8 cellular contexts compared by ENCODE assay signal in genomic region chr1:235160395-235160964, GRCh38. TPM values are rescaled to one million over a fixed set of nuclear protein-coding genes. Genes with fewer than 3 reads are reported as not detected.
DNase-seq lines count a peak whose midpoint lies in the region; ATAC-seq, FAIRE-seq and TF ChIP-seq lines count a peak whose summit lies in the region.

No MANE protein-coding gene starts in this region.

- peak overlapping the region; percentile 82 for H3K9ac ChIP-seq in Loucy (ENCODE audit: low read depth, low read length, poor library complexity, severe bottlenecking)

- H3K27me3 ChIP-seq in Loucy (ENCODE audit: insufficient read depth, low read length, poor library complexity, severe bottlenecking) = no peaks in the 10 kb centered on the region
- H3K27me3 ChIP-seq in hepatocyte = no peaks in the 10 kb centered on the region
- no peaks in the 10 kb centered on the region for H3K27me3 ChIP-seq in small intestine (ENCODE audit: control insufficient read depth in 2 of 2, insufficient read depth in 2 of 2, low read length in 2 of 2)

- no peaks in the 10 kb centered on the region for H3F3A ChIP-seq in Loucy (ENCODE audit: low read depth)

- H3K4me3 Mint-ChIP-seq in activated naive CD8-positive, alpha-beta T cell treated with anti-CD3 and anti-CD28 coated beads, Interleukin-2, amount 10 ng/mL, durations not matched to agents 7 days and 5 days = peak overlapping the region; percentile 98

- no peaks in the 10 kb centered on the region; the same call in 1 of the 2 replicates for H3K36me3 ChIP-seq in Loucy (ENCODE audit: insufficient read depth, low read length)
- H3K36me3 ChIP-seq in hepatocyte (replicated peaks; ENCODE audit: insufficient read depth, low read depth) = no peaks in the 10 kb centered on the region
- no peaks in the 10 kb centered on the region for H3K36me3 ChIP-seq in small intestine (ENCODE audit: control insufficient read depth in 2 of 2, insufficient read depth in 2 of 2, low read length in 2 of 2)

- no peaks in the 10 kb centered on the region for H3K9me3 Mint-ChIP-seq in activated naive CD8-positive, alpha-beta T cell treated with anti-CD3 and anti-CD28 coated beads, Interleukin-2, amount 10 ng/mL, durations not matched to agents 7 days and 5 days

- peak overlapping the region; percentile 88 for H3K4me3 ChIP-seq in Loucy (ENCODE audit: low read length, poor library complexity, severe bottlenecking)
- peak overlapping the region; percentile 73 for H3K4me3 ChIP-seq in hepatocyte
- H3K4me3 ChIP-seq in small intestine (ENCODE audit: low read depth in 1 of 2, low read length in 2 of 2) = peak overlapping the region; percentile 42 to 57

- peak overlapping the region; percentile 79 for H3K4me2 ChIP-seq in Loucy (ENCODE audit: low read depth, low read length, poor library complexity, severe bottlenecking)
- peak overlapping the region; percentile 78 for H3K4me2 ChIP-seq in hepatocyte

- no peaks in the 10 kb centered on the region for H3K27me3 Mint-ChIP-seq in activated naive CD8-positive, alpha-beta T cell treated with anti-CD3 and anti-CD28 coated beads, Interleukin-2, amount 10 ng/mL, durations not matched to agents 7 days and 5 days

- peak; percentile 34 for ATAC-seq in GM21786 (IDR thresholded peaks at IDR 0.05; ENCODE audit: unreplicated experiment)
- ATAC-seq in activated naive CD8-positive, alpha-beta T cell treated with anti-CD3 and anti-CD28 coated beads, Interleukin-2, amount 10 ng/mL, durations not matched to agents 7 days and 5 days (ENCODE audit: low read depth) = peak; percentile 65

- peaks cover 18% of the 10 kb centered on the region for H3K36me3 Mint-ChIP-seq in activated naive CD8-positive, alpha-beta T cell treated with anti-CD3 and anti-CD28 coated beads, Interleukin-2, amount 10 ng/mL, durations not matched to agents 7 days and 5 days

- H3K4me1 ChIP-seq in Loucy (ENCODE audit: insufficient read depth, low read length, poor library complexity, severe bottlenecking) = peaks cover 33% of the 10 kb centered on the region
- H3K4me1 ChIP-seq in hepatocyte (ENCODE audit: insufficient read depth) = peaks cover 19% of the 10 kb centered on the region
- peaks cover 0 to 4% of the 10 kb centered on the region in 2 donors for H3K4me1 ChIP-seq in small intestine (ENCODE audit: control insufficient read depth in 2 of 2, insufficient read depth in 1 of 2, low read depth in 1 of 2, low read length in 1 of 2)

- FAIRE-seq in small intestine (lab: Jason Lieb, UNC) = no peak

- peak; percentile 76 for DNase-seq in NCI-H1694 treated with DMSO at 0.1 percent for 48 hours (lab: John Stamatoyannopoulos, UW)
- no peak for DNase-seq in NCI-H1694 (lab: John Stamatoyannopoulos, UW)
- no peak for DNase-seq in activated naive CD8-positive, alpha-beta T cell treated with anti-CD3 and anti-CD28 coated beads, Interleukin-2, amount 10 ng/mL, durations not matched to agents 7 days and 5 days
- no peak for DNase-seq in hepatocyte (ENCODE audit: low spot score)
- DNase-seq in small intestine = no peak
- no peak for DNase-seq in NCI-H187 (lab: John Stamatoyannopoulos, UW)

- H2AFZ ChIP-seq in Loucy (ENCODE audit: low read length) (peak overlapping the region; percentile 98), hepatocyte (peak overlapping the region; percentile 75)

- no peaks in the 10 kb centered on the region for H4K20me1 ChIP-seq in Loucy (ENCODE audit: insufficient read depth, low read length, poor library complexity, severe bottlenecking)
- H4K20me1 ChIP-seq in hepatocyte (ENCODE audit: insufficient read depth, poor library complexity, severe bottlenecking) = no peaks in the 10 kb centered on the region

- H3K79me2 ChIP-seq in Loucy (ENCODE audit: insufficient read depth, low read length) (peaks cover 56% of the 10 kb centered on the region), hepatocyte (peaks cover 29% of the 10 kb centered on the region)

- peak overlapping the region; percentile 97 for H3K27ac Mint-ChIP-seq in activated naive CD8-positive, alpha-beta T cell treated with anti-CD3 and anti-CD28 coated beads, Interleukin-2, amount 10 ng/mL, durations not matched to agents 7 days and 5 days

- WGBS in hepatocyte (ENCODE audit: low lambda C conversion rate, missing lambda C conversion rate) = 16% methylated on average over 16 of the region's 16 CpGs
- WGBS in small intestine, 3 donors = 2 to 6% (median 4%) methylated on average over 16 of the region's 16 CpGs

- peaks cover 14% of the 10 kb centered on the region for H3K4me1 Mint-ChIP-seq in activated naive CD8-positive, alpha-beta T cell treated with anti-CD3 and anti-CD28 coated beads, Interleukin-2, amount 10 ng/mL, durations not matched to agents 7 days and 5 days

- POLR2A ChIA-PET in activated naive CD8-positive, alpha-beta T cell treated with anti-CD3 and anti-CD28 coated beads, Interleukin-2, amount 10 ng/mL, durations not matched to agents 7 days and 5 days (lab: Charles Lee) = interaction anchor here (0.7 to 2.2 kb wide), 24 partner anchors 10 to 344 kb away, joined by 3 to 18 read pairs (median 4); partner anchors contain the start of genes ARID4B, B3GALNT2, GGPS1 and TOMM20

- H3K9me2 ChIP-seq in Loucy (replicated peaks; ENCODE audit: low read depth, low read length) (no peaks in the 10 kb centered on the region), hepatocyte (replicated peaks; ENCODE audit: insufficient read depth) (no peaks in the 10 kb centered on the region)

- H3K9me3 ChIP-seq in Loucy (ENCODE audit: insufficient read depth, low read depth, low read length) = no peaks in the 10 kb centered on the region
- H3K9me3 ChIP-seq in hepatocyte (ENCODE audit: low read depth) = no peaks in the 10 kb centered on the region
- H3K9me3 ChIP-seq in small intestine (ENCODE audit: control insufficient read depth, low read depth) = no peaks in the 10 kb centered on the region

- peak overlapping the region; percentile 93 for H3K27ac ChIP-seq in hepatocyte
- H3K27ac ChIP-seq in small intestine (ENCODE audit: low read depth in 1 of 2, low read length in 1 of 2) = peak overlapping the region; percentile 91 to 94

- TF ChIP-seq CTCF in Loucy (conservative IDR thresholded peaks at IDR 0.05; ENCODE audit: low read length) (no peak; the same call in 1 of the 2 replicates), hepatocyte (IDR thresholded peaks at IDR 0.05; ENCODE audit: poor library complexity) (no peak)

RNA-seq across cellular contexts. Expression of gene RBM34, which starts 0.6 kb away (rescaled TPM):
- 100 to 1,000 TPM; 129 to 134 TPM for total RNA-seq in activated naive CD8-positive, alpha-beta T cell treated with anti-CD3 and anti-CD28 coated beads, Interleukin-2, amount 10 ng/mL, durations not matched to agents 7 days and 5 days
- total RNA-seq in hepatocyte = 75.4 and 80.8 TPM in 2 replicates
- polyA plus RNA-seq in hepatocyte (54.4 and 65.7 TPM in 2 replicates), small intestine (10 to 100 TPM; 51.8 to 76.7 (median 54.3) TPM)

RNA-seq across cellular contexts. Expression of gene TOMM20, which starts 31.8 kb away (rescaled TPM):
- 10 to 100 TPM; 81.2 to 95.5 TPM for total RNA-seq in activated naive CD8-positive, alpha-beta T cell treated with anti-CD3 and anti-CD28 coated beads, Interleukin-2, amount 10 ng/mL, durations not matched to agents 7 days and 5 days
- 96.4 and 99.6 TPM in 2 replicates for total RNA-seq in hepatocyte
- polyA plus RNA-seq in hepatocyte (51.8 and 55.0 TPM in 2 replicates), small intestine (10 to 100 TPM; 44.1 to 91.6 (median 61.6) TPM)
